In the genomic region with DNA sequence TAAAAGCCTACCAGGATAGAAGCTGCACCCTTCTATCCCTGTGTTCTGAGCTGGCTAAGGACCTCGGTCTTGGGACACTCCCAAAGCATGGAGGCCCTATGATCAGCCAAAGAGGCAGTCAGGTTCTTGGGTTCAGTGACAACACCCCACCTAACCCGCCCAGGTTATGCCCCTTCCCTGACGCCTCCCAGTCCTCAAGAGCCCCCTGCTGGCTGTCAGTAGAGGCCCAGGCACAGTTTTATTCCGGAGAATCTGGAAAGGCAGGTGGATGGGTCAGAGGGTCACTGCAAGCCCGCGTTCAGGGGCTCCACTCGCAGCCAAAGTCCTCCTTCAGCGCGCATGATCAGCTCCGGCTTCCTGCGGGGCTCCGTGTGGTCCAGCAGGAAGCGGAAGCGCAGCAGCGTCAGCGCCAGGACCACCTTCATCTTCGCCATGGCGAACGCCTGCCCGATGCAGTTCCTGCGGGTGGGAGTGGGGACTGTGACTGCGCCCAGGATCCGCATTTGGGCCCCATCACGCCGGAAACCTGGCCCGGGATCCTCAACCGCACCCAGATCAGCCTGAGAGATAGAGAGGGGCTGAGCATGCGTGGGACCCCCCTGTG, we compare ENCODE assay signal across 13 cellular contexts.
A peak's percentile ranks its signal among the peaks of the same experiment; 100 is the strongest.
DNase-seq lines count a peak whose midpoint lies in the region; ATAC-seq and TF ChIP-seq lines count a peak whose summit lies in the region.
"Had no signal": no experiment of that assay in that cellular context is flagged by ENCODE, and none has a peak within 500 bp of the region (broad histone marks: within the 10 kb centered on the region; RNA-seq: fewer than 3 reads in every experiment).

No MANE protein-coding gene starts in this region.

- peak; percentile 14 for DNase-seq in stimulated activated CD4-positive, alpha-beta T cell treated with anti-CD3 and anti-CD28 coated beads, Interleukin-15, amount 100 ng/mL, for 24 hours
- no peak for DNase-seq in stimulated activated CD4-positive, alpha-beta T cell treated with anti-CD3 and anti-CD28 coated beads, Interleukin-4, amount 100 ng/mL, for 4 hours
- peak; percentile 10 to 38 for DNase-seq in erythroblast (lab: John Stamatoyannopoulos, UW)
- DNase-seq in T-helper 2 cell treated with Interferon-gamma antibody and Interleukin-4, amounts not matched to agents 5 μg/mL and 100 μg/mL, for 36 hours (ENCODE audit: low spot score), result no peak
- no peak for DNase-seq in activated CD4-positive, CD25-positive, alpha-beta regulatory T cell (lab: John Stamatoyannopoulos, UW)
- no peak for DNase-seq in C1 segment of cervical spinal cord (lab: John Stamatoyannopoulos, UW)
- DNase-seq: activated naive CD4-positive, alpha-beta T cell treated with anti-CD3 and anti-CD28 coated beads, Interleukin-2, amount 50 U/mL, for 16 hours; GF-D8; stimulated activated naive CD4-positive, alpha-beta T cell; T-helper 17 cell had no signal

- H3K9me2 ChIP-seq in Loucy (replicated peaks; ENCODE audit: low read depth, low read length), result 0 out of 2 replicates have a peak, but pooled peaks cover 9% of the 10 kb centered on the region

- H3F3A ChIP-seq in Loucy (ENCODE audit: low read depth), result no peaks in the 10 kb centered on the region

- H3K4me1 ChIP-seq in Loucy (ENCODE audit: insufficient read depth, low read length, poor library complexity, severe bottlenecking), result no peaks in the 10 kb centered on the region

- TF ChIP-seq POLR2A in erythroblast (IDR thresholded peaks at IDR 0.05; ENCODE audit: low read length), result no peak

- no peaks in the 10 kb centered on the region for H4K20me1 ChIP-seq in Loucy (ENCODE audit: insufficient read depth, low read length, poor library complexity, severe bottlenecking)

- H3K4me1 Mint-ChIP-seq in T-helper 2 cell treated with Interferon-gamma antibody and Interleukin-4, amounts not matched to agents 5 μg/mL and 100 μg/mL, for 36 hours (ENCODE audit: low read depth), result peaks cover 11% of the 10 kb centered on the region
- H3K4me1 Mint-ChIP-seq: B cell had no signal

- H3K27me3 ChIP-seq in Loucy (ENCODE audit: insufficient read depth, low read length, poor library complexity, severe bottlenecking), result no peaks in the 10 kb centered on the region

- no peak overlapping the region for H2AFZ ChIP-seq in Loucy (ENCODE audit: low read length)

- H3K4me2 ChIP-seq in Loucy (ENCODE audit: low read depth, low read length, poor library complexity, severe bottlenecking), result no peak overlapping the region

- no peaks in the 10 kb centered on the region for H3K36me3 Mint-ChIP-seq in T-helper 2 cell treated with Interferon-gamma antibody and Interleukin-4, amounts not matched to agents 5 μg/mL and 100 μg/mL, for 36 hours (ENCODE audit: low read depth)

- peak; percentile 49 for TF ChIP-seq CTCF in Loucy (conservative IDR thresholded peaks at IDR 0.05; ENCODE audit: low read length)

- H3K79me2 ChIP-seq in Loucy (ENCODE audit: insufficient read depth, low read length), result no peaks in the 10 kb centered on the region

- no peak overlapping the region for H3K27ac Mint-ChIP-seq in T-helper 2 cell treated with Interferon-gamma antibody and Interleukin-4, amounts not matched to agents 5 μg/mL and 100 μg/mL, for 36 hours
- H3K27ac Mint-ChIP-seq: B cell, T-helper 17 cell had no signal

- no peak overlapping the region for H3K4me3 Mint-ChIP-seq in T-helper 2 cell treated with Interferon-gamma antibody and Interleukin-4, amounts not matched to agents 5 μg/mL and 100 μg/mL, for 36 hours
- H3K4me3 Mint-ChIP-seq: B cell, T-helper 17 cell had no signal

- H3K9ac ChIP-seq in Loucy (ENCODE audit: low read depth, low read length, poor library complexity, severe bottlenecking), result no peak overlapping the region

- no peak overlapping the region for H3K4me3 ChIP-seq in Loucy (ENCODE audit: low read length, poor library complexity, severe bottlenecking)

- ATAC-seq in HG03354 (IDR thresholded peaks at IDR 0.05; ENCODE audit: poor library complexity, severe bottlenecking, unreplicated experiment), result no peak
- ATAC-seq: T-helper 17 cell had no signal

- H3K36me3 ChIP-seq in Loucy (ENCODE audit: insufficient read depth, low read length), result no peaks in the 10 kb centered on the region

- peaks cover 50% of the 10 kb centered on the region for H3K27me3 Mint-ChIP-seq in T-helper 2 cell treated with Interferon-gamma antibody and Interleukin-4, amounts not matched to agents 5 μg/mL and 100 μg/mL, for 36 hours (ENCODE audit: low read depth)

- peaks cover 6% of the 10 kb centered on the region for H3K9me3 Mint-ChIP-seq in T-helper 2 cell treated with Interferon-gamma antibody and Interleukin-4, amounts not matched to agents 5 μg/mL and 100 μg/mL, for 36 hours

- H3K9me3 ChIP-seq in Loucy (ENCODE audit: insufficient read depth, low read depth, low read length), result no peaks in the 10 kb centered on the region

Comparison
In these comparisons a context has a peak if more than half of its experiments do, and no peak if none do; other contexts are left out.
1. DNase-seq: peak in stimulated activated CD4-positive, alpha-beta T cell treated with anti-CD3 and anti-CD28 coated beads, Interleukin-15, amount 100 ng/mL, for 24 hours (single experiment) and erythroblast (2 of 2); none in stimulated activated CD4-positive, alpha-beta T cell treated with anti-CD3 and anti-CD28 coated beads, Interleukin-4, amount 100 ng/mL, for 4 hours (0 of 2), T-helper 2 cell treated with Interferon-gamma antibody and Interleukin-4, amounts not matched to agents 5 μg/mL and 100 μg/mL, for 36 hours (single experiment), activated CD4-positive, CD25-positive, alpha-beta regulatory T cell (0 of 4) and C1 segment of cervical spinal cord (0 of 14).